Comparison of ENCODE assay signal across 17 cellular contexts in genomic region chr12:91017511-91018263, GRCh38. TPM values are rescaled to one million over a fixed set of nuclear protein-coding genes. Genes with fewer than 3 reads are reported as not detected.
A peak's percentile ranks its signal among the peaks of the same experiment; 100 is the strongest.
DNase-seq lines count a peak whose midpoint lies in the region; ATAC-seq and TF ChIP-seq lines count a peak whose summit lies in the region.
"Had no signal": no experiment of that assay in that cellular context is flagged by ENCODE, and none has a peak within 500 bp of the region (broad histone marks: within the 10 kb centered on the region; RNA-seq: fewer than 3 reads in every experiment).

No MANE protein-coding gene starts in this region.

- POLR2A ChIA-PET in A673 (lab: Charles Lee; ENCODE audit: low non-redundant PET) = no interaction called here

- no peak overlapping the region for H2BK5ac ChIP-seq in neuronal stem cell (ENCODE audit: low read length)

- ATAC-seq in Right ventricle myocardium superior (ENCODE audit: poor library complexity) (peak; percentile 60), HG02884 (IDR thresholded peaks at IDR 0.05; ENCODE audit: unreplicated experiment) (no peak)
- ATAC-seq: A549 had no signal

- no peak overlapping the region for H2BK120ac ChIP-seq in neuronal stem cell (ENCODE audit: low read depth, low read length)

- no peak overlapping the region for H2AK5ac ChIP-seq in neuronal stem cell (ENCODE audit: low read depth, low read length)

- TF ChIP-seq POLR2A in suprapubic skin (IDR thresholded peaks at IDR 0.05) = no peak

- no peak overlapping the region for H3K23ac ChIP-seq in neuronal stem cell (ENCODE audit: low read depth, low read length, poor library complexity)

- H3K14ac ChIP-seq in neuronal stem cell (ENCODE audit: low read length) = no peak overlapping the region

- H3K18ac ChIP-seq in neuronal stem cell (ENCODE audit: low read length) = no peak overlapping the region

- WGBS in neuronal stem cell (ENCODE audit: extremely low coverage in 2 of 2, insufficient read length in 2 of 2, insufficient replicate concordance in 1 of 2), 2 donors = no CpG with 5 or more reads among the region's 5 CpGs
- 68% methylated on average over 5 of the region's 5 CpGs for WGBS in suprapubic skin

- DNase-seq in HT-29 (ENCODE audit: low spot score) (peak; percentile 16), Right ventricle myocardium superior (peak; percentile 48), neuronal stem cell (ENCODE audit: low spot score) (no peak), suprapubic skin (ENCODE audit: low spot score in 2 of 2) (no peak), head of caudate nucleus (no peak), A673 (ENCODE audit: low spot score) (no peak)
- DNase-seq: C1 segment of cervical spinal cord, GF-D8, H9, Kasumi-1, NCI-H1105 treated with DMSO at 0.1 percent for 48 hours, NCI-H1694 treated with DMSO at 0.1 percent for 48 hours, NCI-H69, RPMI8226 had no signal

- H2BK12ac ChIP-seq in neuronal stem cell (ENCODE audit: low read length) = no peak overlapping the region

- no peaks in the 10 kb centered on the region for H3K79me1 ChIP-seq in neuronal stem cell (ENCODE audit: low read depth, low read length)

- H3K27ac ChIP-seq in neuronal stem cell (replicated peaks; ENCODE audit: low read length) = no peak overlapping the region
- peak overlapping the region; percentile 33 for H3K27ac ChIP-seq in suprapubic skin
- H3K27ac ChIP-seq in A673 (ENCODE audit: low read depth, low read length, poor library complexity, severe bottlenecking) = no peak overlapping the region
- H3K27ac ChIP-seq: A549 had no signal

- peak overlapping the region; percentile 22 for H2AFZ ChIP-seq in neuronal stem cell (ENCODE audit: low read length)

- H3K9me3 ChIP-seq in neuronal stem cell (replicated peaks in 1 of 2; ENCODE audit: control insufficient read depth in 2 of 2, insufficient read depth in 1 of 2, low read depth in 1 of 2, low read length in 2 of 2) = no peaks in the 10 kb centered on the region
- H3K9me3 ChIP-seq in suprapubic skin = no peaks in the 10 kb centered on the region
- H3K9me3 ChIP-seq in A673 (ENCODE audit: low read depth, low read length, poor library complexity, severe bottlenecking) = no peaks in the 10 kb centered on the region
- H3K9me3 ChIP-seq: A549 had no signal

- H4K91ac ChIP-seq in neuronal stem cell (ENCODE audit: low read depth, low read length, poor library complexity) = no peak overlapping the region

- TF ChIP-seq EP300 in suprapubic skin (IDR thresholded peaks at IDR 0.05) = no peak

- H3K27me3 ChIP-seq in neuronal stem cell (ENCODE audit: control insufficient read depth in 3 of 3, insufficient read depth in 3 of 3, low read depth in 1 of 3, low read length in 3 of 3) (no peaks in the 10 kb centered on the region), suprapubic skin (no peaks in the 10 kb centered on the region), A673 (replicated peaks; ENCODE audit: insufficient read depth, low read depth, low read length, poor library complexity) (no peaks in the 10 kb centered on the region)

- H3K4me2 ChIP-seq in neuronal stem cell (ENCODE audit: insufficient read depth, low read length, poor library complexity, severe bottlenecking) = no peak overlapping the region
- H3K4me2 ChIP-seq: A549 had no signal

- H3K4me1 ChIP-seq in neuronal stem cell (ENCODE audit: control insufficient read depth in 2 of 2, insufficient read depth in 1 of 2, low read depth in 1 of 2, low read length in 2 of 2) (no peaks in the 10 kb centered on the region), suprapubic skin (peaks cover 5% of the 10 kb centered on the region), A673 (ENCODE audit: insufficient read depth, low read length, poor library complexity, severe bottlenecking) (no peaks in the 10 kb centered on the region)
- H3K4me1 ChIP-seq: A549 had no signal

- no peak overlapping the region for H3K9ac ChIP-seq in neuronal stem cell (ENCODE audit: low read depth, low read length, poor library complexity)

- H2BK15ac ChIP-seq in neuronal stem cell (ENCODE audit: low read length) = no peak overlapping the region

- intact Hi-C loops in Right ventricle myocardium superior (cut with DNase I) (no loop called here), head of caudate nucleus (cut with DNase I) (no loop called here), A673 (cut with micrococcal nuclease; ENCODE audit: unreplicated experiment) (no loop called here)

- no peak overlapping the region for H3K4ac ChIP-seq in neuronal stem cell (ENCODE audit: low read length)

- H4K8ac ChIP-seq in neuronal stem cell (ENCODE audit: low read depth, low read length) = no peak overlapping the region

- no peak for TF ChIP-seq CTCF in suprapubic skin (IDR thresholded peaks at IDR 0.05)
- no peak for TF ChIP-seq CTCF in A673 (conservative IDR thresholded peaks at IDR 0.05; ENCODE audit: low read depth, low read length)

- CTCF ChIA-PET in A673 (lab: Charles Lee) = no interaction called here

- no TSS peak for BruUV-seq in A673 (replicated peaks; lab: Mats Ljungman, UMichigan)

- H3K4me3 ChIP-seq in neuronal stem cell (ENCODE audit: low read length in 2 of 2) (no peak overlapping the region), suprapubic skin (no peak overlapping the region), A673 (ENCODE audit: low read depth, low read length, poor library complexity, severe bottlenecking) (no peak overlapping the region)
- H3K4me3 ChIP-seq: A549 had no signal

- H3K36me3 ChIP-seq in neuronal stem cell (replicated peaks in 1 of 2; ENCODE audit: control insufficient read depth in 2 of 2, insufficient read depth in 2 of 2, low read length in 2 of 2) = no peaks in the 10 kb centered on the region
- no peaks in the 10 kb centered on the region for H3K36me3 ChIP-seq in suprapubic skin
- no peaks in the 10 kb centered on the region for H3K36me3 ChIP-seq in A673 (ENCODE audit: insufficient read depth, low read length, poor library complexity, severe bottlenecking)

RNA-seq across cellular contexts. Expression of gene EPYC, which starts 12.9 kb away (rescaled TPM):
- total RNA-seq in HT-29 (2014; rRNA removed; shearing (Covaris generic)) = not detected in 2 replicates
- total RNA-seq in Right ventricle myocardium superior (not detected), suprapubic skin (not detected), A673 (2021) (not detected in 2 replicates)
- polyA plus RNA-seq in neuronal stem cell (2013, experiment 1 of 2) = not detected
- not detected for polyA plus RNA-seq in neuronal stem cell (2013, experiment 2 of 2)
- total RNA-seq: H9 had no signal
- polyA plus RNA-seq: A549, IgD-negative memory B cell had no signal

RNA-seq across cellular contexts. Expression of gene KERA, which starts 40.1 kb away (rescaled TPM):
- total RNA-seq in HT-29 (2014; rRNA removed; shearing (Covaris generic)) = not detected in 2 replicates
- total RNA-seq in Right ventricle myocardium superior = not detected
- polyA plus RNA-seq in neuronal stem cell (2013, experiment 1 of 2) = not detected
- polyA plus RNA-seq in neuronal stem cell (2013, experiment 2 of 2) = not detected
- total RNA-seq in suprapubic skin = not detected
- not detected in 2 replicates for total RNA-seq in A673 (2021)
- total RNA-seq: H9 had no signal
- polyA plus RNA-seq: A549, IgD-negative memory B cell had no signal

Comparison
In these comparisons a context has a peak if more than half of its experiments do, and no peak if none do; other contexts are left out.
1. DNase-seq: peak in HT-29 (single experiment) and Right ventricle myocardium superior (single experiment); none in neuronal stem cell (single experiment), suprapubic skin (0 of 2), head of caudate nucleus (0 of 42) and A673 (single experiment).